11 cellular contexts compared by ENCODE assay signal in the genomic region with DNA sequence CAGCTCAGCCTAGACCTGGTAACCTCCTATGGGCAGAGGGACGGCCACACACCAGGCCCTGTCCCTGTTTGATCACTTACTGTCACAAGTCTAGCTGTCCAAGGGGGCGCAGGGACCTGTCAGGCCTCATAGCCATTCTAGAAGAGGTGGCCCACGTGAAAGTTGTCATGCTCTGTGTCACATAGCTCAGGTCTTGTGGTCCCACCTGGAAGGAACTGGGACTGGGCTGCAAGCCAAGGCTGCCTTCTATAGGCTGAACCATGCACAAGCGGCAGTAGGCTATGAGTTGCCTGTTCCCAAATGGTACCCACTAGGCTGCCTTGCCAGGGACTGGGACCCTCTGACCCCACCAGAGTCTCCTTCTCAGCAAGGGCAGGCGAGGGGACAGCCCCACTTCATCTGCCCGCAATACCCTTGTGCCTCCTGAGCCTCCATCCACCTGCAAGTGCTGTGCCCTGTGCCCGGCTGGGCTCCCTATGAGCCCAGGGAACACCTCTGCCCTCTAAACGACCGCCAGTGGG.
A peak's percentile ranks its signal among the peaks of the same experiment; 100 is the strongest.
DNase-seq lines count a peak whose midpoint lies in the region; TF ChIP-seq lines count a peak whose summit lies in the region.
"Had no signal": no experiment of that assay in that cellular context is flagged by ENCODE, and none has a peak within 500 bp of the region (broad histone marks: within the 10 kb centered on the region; RNA-seq: fewer than 3 reads in every experiment).

No MANE protein-coding gene starts in this region.

- H3K9ac ChIP-seq in KMS-11: peak overlapping the region; percentile 78

- H3K36me3 ChIP-seq in KMS-11 (ENCODE audit: insufficient read depth) (no peaks in the 10 kb centered on the region), thymus (ENCODE audit: control insufficient read depth, insufficient read depth) (no peaks in the 10 kb centered on the region)
- H3K36me3 ChIP-seq: pancreas had no signal

- no peak overlapping the region for H2AFZ ChIP-seq in KMS-11 (ENCODE audit: low read depth)

- in situ Hi-C loops in KBM-7 (cut with MboI; ENCODE audit: low pct_unique_long_range_greater_than_20kb, low sequenced_read_pairs): no loop called here

- peaks cover 96% of the 10 kb centered on the region for H3K4me1 ChIP-seq in KMS-11 (ENCODE audit: low read depth, poor library complexity, severe bottlenecking)
- H3K4me1 ChIP-seq in thymus (ENCODE audit: control insufficient read depth, insufficient read depth, low read length): peaks cover 54% of the 10 kb centered on the region
- H3K4me1 ChIP-seq: pancreas had no signal

- no peak for DNase-seq in activated naive CD4-positive, alpha-beta T cell treated with anti-CD3 and anti-CD28 coated beads, Interleukin-2, amount 10 ng/mL, durations not matched to agents 7 days and 5 days
- no peak for DNase-seq in activated naive CD4-positive, alpha-beta T cell treated with Interleukin-2 at 50 U/mL for 16 hours
- peak; percentile 4 for DNase-seq in dermis blood vessel endothelial cell
- DNase-seq in KBM-7: no peak
- no peak for DNase-seq in NCI-H446 (lab: John Stamatoyannopoulos, UW)
- DNase-seq in MV-4-11 (lab: John Stamatoyannopoulos, UW): no peak
- DNase-seq: left cardiac atrium, pancreas had no signal

- H3K27ac Mint-ChIP-seq in activated naive CD4-positive, alpha-beta T cell treated with anti-CD3 and anti-CD28 coated beads, Interleukin-2, amount 10 ng/mL, durations not matched to agents 7 days and 5 days: peak overlapping the region; percentile 77

- no peaks in the 10 kb centered on the region for H3K36me3 Mint-ChIP-seq in activated naive CD4-positive, alpha-beta T cell treated with anti-CD3 and anti-CD28 coated beads, Interleukin-2, amount 10 ng/mL, durations not matched to agents 7 days and 5 days
- H3K36me3 Mint-ChIP-seq: activated naive CD8-positive, alpha-beta T cell had no signal

- no peaks in the 10 kb centered on the region for H3K9me3 Mint-ChIP-seq in activated naive CD4-positive, alpha-beta T cell treated with anti-CD3 and anti-CD28 coated beads, Interleukin-2, amount 10 ng/mL, durations not matched to agents 7 days and 5 days

- H3K9me3 ChIP-seq in thymus (ENCODE audit: control insufficient read depth): no peaks in the 10 kb centered on the region
- H3K9me3 ChIP-seq: pancreas had no signal

- WGBS in thymus: 75% methylated on average over 9 of the region's 9 CpGs

- H3K4me1 Mint-ChIP-seq in activated naive CD4-positive, alpha-beta T cell treated with anti-CD3 and anti-CD28 coated beads, Interleukin-2, amount 10 ng/mL, durations not matched to agents 7 days and 5 days: peaks cover 49% of the 10 kb centered on the region

- peak overlapping the region; percentile 79 for H3K4me2 ChIP-seq in KMS-11

- no peaks in the 10 kb centered on the region for H3K79me2 ChIP-seq in KMS-11 (ENCODE audit: insufficient read depth, low read depth)

- H4K20me1 ChIP-seq in KMS-11 (ENCODE audit: insufficient read depth): no peaks in the 10 kb centered on the region

- peak overlapping the region; percentile 100 for H3K27ac ChIP-seq in KMS-11
- H3K27ac ChIP-seq in thymus (ENCODE audit: low read depth): peak overlapping the region; percentile 87
- H3K27ac ChIP-seq: pancreas had no signal

- peaks cover 55% of the 10 kb centered on the region for H3K27me3 Mint-ChIP-seq in activated naive CD4-positive, alpha-beta T cell treated with anti-CD3 and anti-CD28 coated beads, Interleukin-2, amount 10 ng/mL, durations not matched to agents 7 days and 5 days

- H3K4me3 Mint-ChIP-seq in activated naive CD4-positive, alpha-beta T cell treated with anti-CD3 and anti-CD28 coated beads, Interleukin-2, amount 10 ng/mL, durations not matched to agents 7 days and 5 days: no peak overlapping the region
- H3K4me3 Mint-ChIP-seq: activated naive CD8-positive, alpha-beta T cell had no signal

- CTCF ChIA-PET in activated naive CD4-positive, alpha-beta T cell treated with anti-CD3 and anti-CD28 coated beads, Interleukin-2, amount 10 ng/mL, durations not matched to agents 7 days and 5 days (lab: Charles Lee): interaction anchor here (2.1 kb wide), 1 partner anchor 29 kb away, joined by 5 read pairs; no protein-coding TSS in a partner anchor

- TF ChIP-seq CTCF in KMS-11 (conservative IDR thresholded peaks at IDR 0.05; ENCODE audit: low read depth, low read length): no peak; the same call in none of the 2 replicates

- H3K4me3 ChIP-seq in KMS-11 (IDR thresholded peaks at IDR 0.05; ENCODE audit: insufficient read depth, low read depth, low read length): no peak overlapping the region
- H3K4me3 ChIP-seq in thymus (ENCODE audit: low read length): no peak overlapping the region
- H3K4me3 ChIP-seq: pancreas had no signal

- H3K27me3 ChIP-seq in KMS-11 (ENCODE audit: insufficient read depth, low read depth) (no peaks in the 10 kb centered on the region), thymus (ENCODE audit: control insufficient read depth, insufficient read depth) (no peaks in the 10 kb centered on the region)
- H3K27me3 ChIP-seq: pancreas had no signal
